23 cellular contexts compared by ENCODE assay signal in genomic region chr17:77962349-77962748, GRCh38. TPM values are rescaled to one million over a fixed set of nuclear protein-coding genes. Genes with fewer than 3 reads are reported as not detected.
DNase-seq lines count a peak whose midpoint lies in the region; ATAC-seq and TF ChIP-seq lines count a peak whose summit lies in the region.
"Had no signal": no experiment of that assay in that cellular context is flagged by ENCODE, and none has a peak within 500 bp of the region (broad histone marks: within the 10 kb centered on the region; RNA-seq: fewer than 3 reads in every experiment).

No MANE protein-coding gene starts in this region.

- H3K9me3 ChIP-seq in A673 (ENCODE audit: low read depth, low read length, poor library complexity, severe bottlenecking), result no peaks in the 10 kb centered on the region
- H3K9me3 ChIP-seq: breast epithelium, gastrocnemius medialis, upper lobe of left lung had no signal

- no peak for TF ChIP-seq CTCF in KMS-11 (conservative IDR thresholded peaks at IDR 0.05; ENCODE audit: low read depth, low read length)
- TF ChIP-seq CTCF in dorsolateral prefrontal cortex (IDR thresholded peaks at IDR 0.05 in 54 of 56, conservative IDR thresholded peaks at IDR 0.05 in 2 of 56; ENCODE audit: low read depth in 1 of 56, partially characterized antibody in 56 of 56), result no peak
- TF ChIP-seq CTCF in A673 (conservative IDR thresholded peaks at IDR 0.05; ENCODE audit: low read depth, low read length), result no peak

- H3K9me3 Mint-ChIP-seq in activated T-cell treated with anti-CD3 and anti-CD28 coated beads, Interleukin-2, amount 50 U/mL, for 4 hours, result no peaks in the 10 kb centered on the region
- no peaks in the 10 kb centered on the region for H3K9me3 Mint-ChIP-seq in stimulated activated effector memory CD8-positive, alpha-beta T cell treated with anti-CD3 and anti-CD28 coated beads, Interleukin-12 subunit alpha, Interleukin-12 subunit beta, amount 100 ng/mL, for 72 hours
- H3K9me3 Mint-ChIP-seq: dendritic cell treated with granulocyte-macrophage colony-stimulating factor and Interleukin-4, amounts not matched to agents 40 ng/mL and 50 ng/mL, for 4 days; stimulated activated naive B cell treated with anti-CD40 and anti-IgM and Interleukin-4, amounts not matched to agents 10 μg/mL and 1 μg/mL and 100 μg/mL, for 72 hours had no signal

- H3K27ac Mint-ChIP-seq in stimulated activated effector memory CD8-positive, alpha-beta T cell treated with anti-CD3 and anti-CD28 coated beads, Interleukin-12 subunit alpha, Interleukin-12 subunit beta, amount 100 ng/mL, for 72 hours, result no peak overlapping the region
- H3K27ac Mint-ChIP-seq: dendritic cell treated with granulocyte-macrophage colony-stimulating factor and Interleukin-4, amounts not matched to agents 40 ng/mL and 50 ng/mL, for 4 days; stimulated activated naive B cell treated with anti-CD40 and anti-IgM and Interleukin-4, amounts not matched to agents 10 μg/mL and 1 μg/mL and 100 μg/mL, for 72 hours had no signal

- H3K79me2 ChIP-seq in KMS-11 (ENCODE audit: insufficient read depth, low read depth), result peaks cover 81% of the 10 kb centered on the region

- H4K20me1 ChIP-seq in KMS-11 (ENCODE audit: insufficient read depth), result peaks cover 30% of the 10 kb centered on the region

- H3K36me3 ChIP-seq in KMS-11 (ENCODE audit: insufficient read depth), result no peaks in the 10 kb centered on the region
- H3K36me3 ChIP-seq in A673 (ENCODE audit: insufficient read depth, low read length, poor library complexity, severe bottlenecking), result no peaks in the 10 kb centered on the region
- H3K36me3 ChIP-seq: breast epithelium, gastrocnemius medialis, upper lobe of left lung had no signal

- H3K4me2 ChIP-seq in KMS-11, result peak overlapping the region; percentile 60

- H3K36me3 Mint-ChIP-seq in activated T-cell treated with anti-CD3 and anti-CD28 coated beads, Interleukin-2, amount 50 U/mL, for 4 hours (ENCODE audit: insufficient read depth), result no peaks in the 10 kb centered on the region
- H3K36me3 Mint-ChIP-seq in stimulated activated effector memory CD8-positive, alpha-beta T cell treated with anti-CD3 and anti-CD28 coated beads, Interleukin-12 subunit alpha, Interleukin-12 subunit beta, amount 100 ng/mL, for 72 hours, result peaks cover 16% of the 10 kb centered on the region

- H3K4me3 ChIP-seq in KMS-11 (IDR thresholded peaks at IDR 0.05; ENCODE audit: insufficient read depth, low read depth, low read length) (no peak overlapping the region), dorsolateral prefrontal cortex (peak overlapping the region in 41 of 59 donors; percentile 5 to 90 (median 79)), A673 (ENCODE audit: low read depth, low read length, poor library complexity, severe bottlenecking) (no peak overlapping the region)
- H3K4me3 ChIP-seq: breast epithelium, gastrocnemius medialis, SK-N-MC, upper lobe of left lung had no signal

- H3K27me3 ChIP-seq in KMS-11 (ENCODE audit: insufficient read depth, low read depth) (no peaks in the 10 kb centered on the region), dorsolateral prefrontal cortex (no peaks in the 10 kb centered on the region), A673 (replicated peaks; ENCODE audit: insufficient read depth, low read depth, low read length, poor library complexity) (peaks cover 4% of the 10 kb centered on the region)
- H3K27me3 ChIP-seq: breast epithelium, gastrocnemius medialis, upper lobe of left lung had no signal

- no peaks in the 10 kb centered on the region for H3K27me3 Mint-ChIP-seq in activated T-cell treated with anti-CD3 and anti-CD28 coated beads, Interleukin-2, amount 50 U/mL, for 4 hours (ENCODE audit: low read depth)

- CTCF ChIA-PET in A673 (lab: Charles Lee), result no interaction called here

- ATAC-seq in activated T-cell treated with anti-CD3 and anti-CD28 coated beads, Interleukin-2, amount 50 U/mL, for 4 hours, result no peak
- no peak for ATAC-seq in stimulated activated effector memory CD8-positive, alpha-beta T cell treated with anti-CD3 and anti-CD28 coated beads, Interleukin-12 subunit alpha, Interleukin-12 subunit beta, amount 100 ng/mL, for 72 hours
- ATAC-seq: gastrocnemius medialis; left cardiac atrium; Panc1; right cardiac atrium; stimulated activated naive B cell treated with anti-CD40 and anti-IgM and Interleukin-4, amounts not matched to agents 10 μg/mL and 1 μg/mL and 100 μg/mL, for 72 hours had no signal

- no peak for DNase-seq in activated T-cell treated with anti-CD3 and anti-CD28 coated beads, Interleukin-2, amount 50 U/mL, for 4 hours
- DNase-seq in activated T-cell treated with anti-CD3 and anti-CD28 coated beads, Interleukin-2, amount 50 U/mL, for 1 hour, result no peak
- DNase-seq in dorsolateral prefrontal cortex (no peak), A673 (ENCODE audit: low spot score) (no peak), NCI-H187 treated with DMSO at 0.1 percent for 48 hours (lab: John Stamatoyannopoulos, UW) (no peak), SIG-M5 (lab: John Stamatoyannopoulos, UW) (no peak)
- DNase-seq in stimulated activated effector memory CD8-positive, alpha-beta T cell treated with anti-CD3 and anti-CD28 coated beads, Interleukin-12 subunit alpha, Interleukin-12 subunit beta, amount 100 ng/mL, for 72 hours (ENCODE audit: low spot score in 2 of 2), result peak in 1 of 2 donors; percentile 46
- DNase-seq: activated CD4-positive, alpha-beta T cell treated with anti-CD3 and anti-CD28 coated beads for 1 hour; activated naive CD4-positive, alpha-beta T cell treated with anti-CD3 and anti-CD28 coated beads, Interleukin-2, amount 50 U/mL, for 16 hours; COR-L47; gastrocnemius medialis; H7; left cardiac atrium; NCI-H2029; NCI-H774; right cardiac atrium; stimulated activated naive B cell treated with anti-CD40 and anti-IgM and Interleukin-4, amounts not matched to agents 10 μg/mL and 1 μg/mL and 100 μg/mL, for 72 hours; upper lobe of left lung had no signal

- intact Hi-C loops in dorsolateral prefrontal cortex (cut with DNase I) (loop anchor here (5.0 kb wide), 1 partner anchor 50 kb away; no protein-coding TSS in a partner anchor), A673 (cut with micrococcal nuclease; ENCODE audit: unreplicated experiment) (no loop called here)

- no TSS peak for BruUV-seq in A673 (replicated peaks; lab: Mats Ljungman, UMichigan)

- H3K9ac ChIP-seq in KMS-11, result no peak overlapping the region

- no peak overlapping the region for H2AFZ ChIP-seq in KMS-11 (ENCODE audit: low read depth)

- H3K4me3 Mint-ChIP-seq in activated T-cell treated with anti-CD3 and anti-CD28 coated beads, Interleukin-2, amount 50 U/mL, for 4 hours, result peak overlapping the region; percentile 3
- H3K4me3 Mint-ChIP-seq in stimulated activated effector memory CD8-positive, alpha-beta T cell treated with anti-CD3 and anti-CD28 coated beads, Interleukin-12 subunit alpha, Interleukin-12 subunit beta, amount 100 ng/mL, for 72 hours, result peak overlapping the region; percentile 5
- H3K4me3 Mint-ChIP-seq: dendritic cell treated with granulocyte-macrophage colony-stimulating factor and Interleukin-4, amounts not matched to agents 40 ng/mL and 50 ng/mL, for 4 days; stimulated activated naive B cell treated with anti-CD40 and anti-IgM and Interleukin-4, amounts not matched to agents 10 μg/mL and 1 μg/mL and 100 μg/mL, for 72 hours had no signal

- H3K27ac ChIP-seq in KMS-11 (no peak overlapping the region), dorsolateral prefrontal cortex (peak overlapping the region in 10 of 59 donors; percentile 17 to 70 (median 31)), A673 (ENCODE audit: low read depth, low read length, poor library complexity, severe bottlenecking) (no peak overlapping the region)
- H3K27ac ChIP-seq: breast epithelium, SK-N-MC, upper lobe of left lung had no signal

- H3K4me1 ChIP-seq in KMS-11 (ENCODE audit: low read depth, poor library complexity, severe bottlenecking) (peaks cover 60% of the 10 kb centered on the region), A673 (ENCODE audit: insufficient read depth, low read length, poor library complexity, severe bottlenecking) (peaks cover 45% of the 10 kb centered on the region)

- H3K4me1 Mint-ChIP-seq in activated T-cell treated with anti-CD3 and anti-CD28 coated beads, Interleukin-2, amount 50 U/mL, for 4 hours (ENCODE audit: low read depth), result peaks cover 73% of the 10 kb centered on the region
- H3K4me1 Mint-ChIP-seq in stimulated activated effector memory CD8-positive, alpha-beta T cell treated with anti-CD3 and anti-CD28 coated beads, Interleukin-12 subunit alpha, Interleukin-12 subunit beta, amount 100 ng/mL, for 72 hours, result peaks cover 73% of the 10 kb centered on the region

- POLR2A ChIA-PET in A673 (lab: Charles Lee; ENCODE audit: low non-redundant PET), result no interaction called here

RNA-seq across cellular contexts. Expression of gene TNRC6C, which starts 3.8 kb away (rescaled TPM):
- 10 to 100 TPM; 19.6 to 25.0 (median 20.4) TPM for total RNA-seq in activated T-cell treated with anti-CD3 and anti-CD28 coated beads, Interleukin-2, amount 50 U/mL, for 4 hours
- total RNA-seq in dorsolateral prefrontal cortex, result 100 to 1,000 TPM in 37 of 120 experiments, 10 to 100 TPM in 83; 57.8 to 136 (median 94.4) TPM
- 26.7 and 30.2 TPM in 2 replicates for total RNA-seq in A673 (2021)

Comparison
In these comparisons a context has a peak if more than half of its experiments do, and no peak if none do; other contexts are left out.
1. H3K4me3 ChIP-seq: peak in dorsolateral prefrontal cortex (41 of 59); none in KMS-11 (single experiment) and A673 (single experiment).